In genomic region chr4:42150653-42151567, GRCh38 we compare ENCODE assay signal across 8 cellular contexts. TPM values are rescaled to one million over a fixed set of nuclear protein-coding genes. Genes with fewer than 3 reads are reported as not detected.
DNase-seq lines count a peak whose midpoint lies in the region; ATAC-seq and TF ChIP-seq lines count a peak whose summit lies in the region.

No MANE protein-coding gene starts in this region.

- no peaks in the 10 kb centered on the region for H3K9me2 ChIP-seq in neural cell (ENCODE audit: insufficient read depth, low read length)

- H3K9me3 ChIP-seq in neural cell (ENCODE audit: low read length): no peaks in the 10 kb centered on the region

- TF ChIP-seq EP300 in neural cell (conservative IDR thresholded peaks at IDR 0.05; ENCODE audit: poor library complexity, severe bottlenecking): no peak

- H3K36me3 Mint-ChIP-seq in activated naive CD8-positive, alpha-beta T cell treated with anti-CD3 and anti-CD28 coated beads for 36 hours: no peaks in the 10 kb centered on the region

- no peak overlapping the region for H3K27ac ChIP-seq in neural cell (ENCODE audit: low read length)

- H3K79me2 ChIP-seq in neural cell (replicated peaks; ENCODE audit: insufficient read depth, low read length): no peaks in the 10 kb centered on the region

- H4K20me1 ChIP-seq in neural cell (ENCODE audit: insufficient read depth): no peaks in the 10 kb centered on the region

- H3K9me3 Mint-ChIP-seq in activated naive CD8-positive, alpha-beta T cell treated with anti-CD3 and anti-CD28 coated beads for 36 hours: no peaks in the 10 kb centered on the region

- no peak overlapping the region for H2AFZ ChIP-seq in neural cell (ENCODE audit: low read depth, low read length)

- H3K9ac ChIP-seq in neural cell (ENCODE audit: low read length): peak overlapping the region; percentile 53

- no peak for TF ChIP-seq RAD21 in neural cell (conservative IDR thresholded peaks at IDR 0.05)

- H3K4me3 ChIP-seq in GM12875 (ENCODE audit: low read depth, low read length) (peak overlapping the region; percentile 48), neural cell (ENCODE audit: low read length) (peak overlapping the region; percentile 70)

- H3K27ac Mint-ChIP-seq in activated naive CD8-positive, alpha-beta T cell treated with anti-CD3 and anti-CD28 coated beads for 36 hours: peak overlapping the region; percentile 46

- no peak overlapping the region for H3K4me2 ChIP-seq in neural cell (ENCODE audit: low read length)

- H3K27me3 Mint-ChIP-seq in activated naive CD8-positive, alpha-beta T cell treated with anti-CD3 and anti-CD28 coated beads for 36 hours: peaks cover 67% of the 10 kb centered on the region

- peak overlapping the region; percentile 85 for H3K4me3 Mint-ChIP-seq in activated naive CD8-positive, alpha-beta T cell treated with anti-CD3 and anti-CD28 coated beads for 36 hours

- no peaks in the 10 kb centered on the region for H3K36me3 ChIP-seq in neural cell (ENCODE audit: insufficient read depth, low read length)

- peaks cover 15% of the 10 kb centered on the region for H3K4me1 Mint-ChIP-seq in activated naive CD8-positive, alpha-beta T cell treated with anti-CD3 and anti-CD28 coated beads for 36 hours

- ATAC-seq in GM19468 (IDR thresholded peaks at IDR 0.05; ENCODE audit: extremely low read depth, unreplicated experiment) (peak; percentile 15), HG03460 (IDR thresholded peaks at IDR 0.05; ENCODE audit: unreplicated experiment) (peak; percentile 28)

- peaks cover 3% of the 10 kb centered on the region for H3F3A ChIP-seq in neural cell (ENCODE audit: insufficient read depth, low read length, poor library complexity, severe bottlenecking)

- DNase-seq in activated naive CD8-positive, alpha-beta T cell treated with anti-CD3 and anti-CD28 coated beads for 36 hours: no peak
- DNase-seq in NCI-H2029 treated with DMSO at 0.1 percent for 48 hours (lab: John Stamatoyannopoulos, UW): no peak
- DNase-seq in central memory CD4-positive, alpha-beta T cell: no peak
- no peak for DNase-seq in HCEC 1CT

- no peak for TF ChIP-seq CTCF in GM12875 (IDR thresholded peaks at IDR 0.05; ENCODE audit: borderline replicate concordance, insufficient read depth, low read depth, low read length)
- TF ChIP-seq CTCF in neural cell (IDR thresholded peaks at IDR 0.05; ENCODE audit: poor library complexity, severe bottlenecking): no peak

- H3K27me3 ChIP-seq in neural cell (ENCODE audit: insufficient read depth, low read depth, low read length): peaks cover 43% of the 10 kb centered on the region

TF ChIP-seq in neural cell, 6 proteins besides CTCF, POLR2A, EP300 and RAD21:
- peak; percentile 35 for TF ChIP-seq EZH2 (IDR thresholded peaks at IDR 0.05; ENCODE audit: borderline replicate concordance, insufficient read depth, low read length, poor library complexity, severe bottlenecking)
- TF ChIP-seq SMC3 (conservative IDR thresholded peaks at IDR 0.05; ENCODE audit: poor library complexity): no peak

RNA-seq across cellular contexts. Expression of gene BEND4, which starts 1.5 kb away (rescaled TPM):
- 1 to 10 TPM; 1.2 to 1.4 TPM for total RNA-seq in activated naive CD8-positive, alpha-beta T cell treated with anti-CD3 and anti-CD28 coated beads for 36 hours
- polyA plus RNA-seq in neural cell: 0.68 and 1.1 TPM in 2 replicates
- polyA minus RNA-seq in neural cell: 3.9 and 4.6 TPM in 2 replicates
